In genomic region chr3:197239857-197240256, GRCh38 we compare ENCODE assay signal across 25 cellular contexts.
"Had no signal": no experiment of that assay in that cellular context is flagged by ENCODE, and none has a peak within 500 bp of the region (broad histone marks: within the 10 kb centered on the region; RNA-seq: fewer than 3 reads in every experiment).

No MANE protein-coding gene starts in this region.

- H3K4me2 ChIP-seq: PC-9 had no signal

- H2AFZ ChIP-seq: PC-9 had no signal

- H3K4me3 ChIP-seq: adrenal gland, breast epithelium, K562, PC-9 had no signal

- FAIRE-seq: K562 had no signal

- H3K4me3 Mint-ChIP-seq: activated B cell treated with CpG ODN at 0.5 μM for 24 hours; activated CD4-positive, alpha-beta memory T cell treated with anti-CD3 and anti-CD28 coated beads, Interleukin-2, amount 10 ng/mL, durations not matched to agents 7 days and 5 days; activated CD4-positive, alpha-beta T cell treated with anti-CD3 and anti-CD28 coated beads, Interleukin-2, amount 10 ng/mL, durations not matched to agents 7 days and 5 days; activated naive CD4-positive, alpha-beta T cell treated with anti-CD3 and anti-CD28 coated beads, Interleukin-2, amount 10 ng/mL, durations not matched to agents 7 days and 5 days; activated naive CD8-positive, alpha-beta T cell treated with anti-CD3 and anti-CD28 coated beads, Interleukin-2, amount 10 ng/mL, durations not matched to agents 7 days and 5 days; T-helper 1 cell treated with Interleukin-12 subunit alpha and Interleukin-12 subunit beta and Interleukin-4 antibody, amounts not matched to agents 30 μg/mL and 1 μg/mL, for 36 hours had no signal

- H3K27ac Mint-ChIP-seq: activated B cell treated with CpG ODN at 0.5 μM for 24 hours; activated CD4-positive, alpha-beta memory T cell treated with anti-CD3 and anti-CD28 coated beads, Interleukin-2, amount 10 ng/mL, durations not matched to agents 7 days and 5 days; activated CD4-positive, alpha-beta T cell treated with anti-CD3 and anti-CD28 coated beads, Interleukin-2, amount 10 ng/mL, durations not matched to agents 7 days and 5 days; activated naive CD4-positive, alpha-beta T cell treated with anti-CD3 and anti-CD28 coated beads, Interleukin-2, amount 10 ng/mL, durations not matched to agents 7 days and 5 days; activated naive CD8-positive, alpha-beta T cell treated with anti-CD3 and anti-CD28 coated beads, Interleukin-2, amount 10 ng/mL, durations not matched to agents 7 days and 5 days; T-helper 1 cell treated with Interleukin-12 subunit alpha and Interleukin-12 subunit beta and Interleukin-4 antibody, amounts not matched to agents 30 μg/mL and 1 μg/mL, for 36 hours had no signal

- H3K36me3 ChIP-seq: adrenal gland, breast epithelium had no signal

- H3K4me1 ChIP-seq: breast epithelium had no signal

- DNase-seq: activated B cell treated with CpG ODN at 0.5 μM for 24 hours; activated CD4-positive, alpha-beta memory T cell treated with anti-CD3 and anti-CD28 coated beads, Interleukin-2, amount 10 ng/mL, durations not matched to agents 7 days and 5 days; activated CD4-positive, alpha-beta T cell treated with anti-CD3 and anti-CD28 coated beads for 1 hour; activated CD4-positive, alpha-beta T cell treated with anti-CD3 and anti-CD28 coated beads, Interleukin-2, amount 10 ng/mL, durations not matched to agents 7 days and 5 days; activated gamma-delta T cell treated with Interleukin-2 at 50 U/mL for 16 hours; activated naive CD4-positive, alpha-beta T cell treated with anti-CD3 and anti-CD28 coated beads, Interleukin-2, amount 10 ng/mL, durations not matched to agents 7 days and 5 days; activated naive CD8-positive, alpha-beta T cell treated with anti-CD3 and anti-CD28 coated beads, Interleukin-2, amount 10 ng/mL, durations not matched to agents 7 days and 5 days; activated T-cell treated with anti-CD3 and anti-CD28 coated beads for 4 hours; activated T-cell treated with anti-CD3 and anti-CD28 coated beads, Interleukin-2, amount 50 U/mL, for 48 hours; adrenal gland; anterior cingulate cortex; caudate nucleus; Karpas-422; NCI-H1105 treated with DMSO at 0.1 percent for 48 hours; NCI-H1436 treated with DMSO at 0.1 percent for 48 hours; NCI-H1930; NCI-H2107; NCI-H2171 treated with DMSO at 0.1 percent for 48 hours; NCI-H345; NCI-H510A treated with DMSO at 0.1 percent for 48 hours; PC-9; SHP77 treated with DMSO at 0.1 percent for 48 hours had no signal

- H3K27ac ChIP-seq: adrenal gland, breast epithelium, PC-9 had no signal

- H3K27me3 ChIP-seq: adrenal gland, breast epithelium had no signal

- H3K27me3 Mint-ChIP-seq: activated B cell treated with CpG ODN at 0.5 μM for 24 hours; activated CD4-positive, alpha-beta memory T cell treated with anti-CD3 and anti-CD28 coated beads, Interleukin-2, amount 10 ng/mL, durations not matched to agents 7 days and 5 days; activated CD4-positive, alpha-beta T cell treated with anti-CD3 and anti-CD28 coated beads, Interleukin-2, amount 10 ng/mL, durations not matched to agents 7 days and 5 days; activated naive CD4-positive, alpha-beta T cell treated with anti-CD3 and anti-CD28 coated beads, Interleukin-2, amount 10 ng/mL, durations not matched to agents 7 days and 5 days; activated naive CD8-positive, alpha-beta T cell treated with anti-CD3 and anti-CD28 coated beads, Interleukin-2, amount 10 ng/mL, durations not matched to agents 7 days and 5 days had no signal
